1 cellular context compared by ENCODE assay signal in the genomic region with DNA sequence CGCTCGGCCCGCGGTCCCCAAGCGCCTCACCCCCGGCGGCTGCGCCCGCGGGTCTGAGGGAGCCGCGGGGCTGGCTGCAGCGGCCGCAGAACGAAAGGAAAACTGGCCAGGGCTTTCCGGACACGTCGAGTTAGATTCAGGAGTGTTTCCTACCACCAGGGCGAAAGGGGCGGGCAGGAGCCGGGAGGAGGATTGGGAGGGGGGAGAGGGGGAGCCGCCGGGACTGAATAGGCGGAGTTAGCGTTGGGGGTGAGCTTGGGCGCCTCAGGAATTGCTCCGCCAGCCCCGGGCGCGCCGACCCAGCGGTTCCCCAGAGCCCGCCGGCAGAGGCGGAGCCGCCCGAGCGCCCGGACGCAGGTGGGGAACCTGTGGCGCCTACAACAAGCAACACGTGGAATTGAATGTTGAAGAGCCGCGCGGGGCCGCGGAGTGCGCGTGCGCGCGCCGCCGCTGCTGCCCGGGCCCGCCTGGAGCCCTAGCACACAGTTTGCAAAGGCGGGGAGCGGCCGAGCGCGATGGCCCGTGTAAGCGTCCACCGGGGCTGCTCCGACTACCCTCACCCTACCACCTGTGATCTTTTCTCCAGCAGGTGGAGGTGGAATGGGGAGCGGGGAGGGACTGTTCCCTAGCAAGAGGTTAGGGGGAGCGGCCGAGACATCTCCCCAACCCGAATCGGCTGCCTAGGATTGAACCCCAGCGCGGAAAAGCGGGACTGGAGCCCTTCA.
TF ChIP-seq lines count a peak whose summit lies in the region.

A gene (minus strand): TSS at position 104 of the 725 bp plus-strand sequence. CDS start 123 bp downstream, outside the sequence.

TF ChIP-seq in HepG2, 621 proteins besides CTCF, POLR2A, EP300 and RAD21 (continued from another document and continues in another):
- TF ChIP-seq, protein P1, sequence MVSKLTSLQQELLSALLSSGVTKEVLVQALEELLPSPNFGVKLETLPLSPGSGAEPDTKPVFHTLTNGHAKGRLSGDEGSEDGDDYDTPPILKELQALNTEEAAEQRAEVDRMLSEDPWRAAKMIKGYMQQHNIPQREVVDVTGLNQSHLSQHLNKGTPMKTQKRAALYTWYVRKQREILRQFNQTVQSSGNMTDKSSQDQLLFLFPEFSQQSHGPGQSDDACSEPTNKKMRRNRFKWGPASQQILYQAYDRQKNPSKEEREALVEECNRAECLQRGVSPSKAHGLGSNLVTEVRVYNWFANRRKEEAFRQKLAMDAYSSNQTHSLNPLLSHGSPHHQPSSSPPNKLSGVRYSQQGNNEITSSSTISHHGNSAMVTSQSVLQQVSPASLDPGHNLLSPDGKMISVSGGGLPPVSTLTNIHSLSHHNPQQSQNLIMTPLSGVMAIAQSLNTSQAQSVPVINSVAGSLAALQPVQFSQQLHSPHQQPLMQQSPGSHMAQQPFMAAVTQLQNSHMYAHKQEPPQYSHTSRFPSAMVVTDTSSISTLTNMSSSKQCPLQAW (CRISPR knock-in tag; IDR thresholded peaks at IDR 0.05) = no peak
- TF ChIP-seq ZBTB21 (CRISPR knock-in tag; IDR thresholded peaks at IDR 0.05) (no peak), EZH2 (conservative IDR thresholded peaks at IDR 0.05; ENCODE audit: low read depth, low read length) (no peak), HDAC1 (CRISPR knock-in tag; IDR thresholded peaks at IDR 0.05) (peak; percentile 57; the same call in 1 of the 2 replicates), ZNF326 (CRISPR knock-in tag; IDR thresholded peaks at IDR 0.05; ENCODE audit: borderline replicate concordance) (no peak), ZNF17 (CRISPR knock-in tag; IDR thresholded peaks at IDR 0.05) (no peak), SP1 (IDR thresholded peaks at IDR 0.05) (no peak), SP1 (CRISPR knock-in tag; IDR thresholded peaks at IDR 0.05) (no peak), PAX8 (CRISPR knock-in tag; IDR thresholded peaks at IDR 0.05; ENCODE audit: borderline replicate concordance) (no peak; the same call in 1 of the 2 replicates), GABPA (IDR thresholded peaks at IDR 0.05; ENCODE audit: low read depth, low read length) (no peak), GABPA (CRISPR knock-in tag; IDR thresholded peaks at IDR 0.05; ENCODE audit: low read depth) (0 out of 2 replicates have a peak, but pooled peaks have one; percentile 20), KAT8 (CRISPR knock-in tag; IDR thresholded peaks at IDR 0.05) (no peak; the same call in 1 of the 2 replicates), HNRNPK (IDR thresholded peaks at IDR 0.05; ENCODE audit: low read depth, low read length, poor library complexity, severe bottlenecking) (peak; percentile 90), U2AF2 (IDR thresholded peaks at IDR 0.05; ENCODE audit: low read depth, low read length) (no peak), ZMAT3 (CRISPR knock-in tag; conservative IDR thresholded peaks at IDR 0.05) (peak; percentile 60; the same call in 1 of the 2 replicates), NR2F1 (CRISPR knock-in tag; IDR thresholded peaks at IDR 0.05) (no peak), ZSCAN29 (CRISPR knock-in tag; conservative IDR thresholded peaks at IDR 0.05) (no peak; the same call in 1 of the 2 replicates), XBP1 (CRISPR knock-in tag; IDR thresholded peaks at IDR 0.05) (no peak), ZSCAN21 (CRISPR knock-in tag; IDR thresholded peaks at IDR 0.05; ENCODE audit: borderline replicate concordance) (peak; percentile 58; the same call in 1 of the 2 replicates), NFYB (CRISPR knock-in tag; IDR thresholded peaks at IDR 0.05) (no peak), PTBP1 (IDR thresholded peaks at IDR 0.05; ENCODE audit: low read depth, low read length, poor library complexity, severe bottlenecking) (no peak), KAT2B (IDR thresholded peaks at IDR 0.05; ENCODE audit: borderline replicate concordance, low read depth, low read length) (no peak), ATF7-NPFF (CRISPR knock-in tag; IDR thresholded peaks at IDR 0.05; ENCODE audit: low read depth) (peak; percentile 94), ZNF619 (CRISPR knock-in tag; IDR thresholded peaks at IDR 0.05) (no peak), CBX5 (CRISPR knock-in tag; IDR thresholded peaks at IDR 0.05; ENCODE audit: borderline replicate concordance) (no peak), ZNF530 (CRISPR knock-in tag; IDR thresholded peaks at IDR 0.05; ENCODE audit: low read depth) (no peak), HES4 (CRISPR knock-in tag; IDR thresholded peaks at IDR 0.05; ENCODE audit: borderline replicate concordance) (peak; percentile 62; the same call in 1 of the 2 replicates), KDM6A (CRISPR knock-in tag; IDR thresholded peaks at IDR 0.05; ENCODE audit: low read depth) (no peak), HOXA9 (CRISPR knock-in tag; IDR thresholded peaks at IDR 0.05; ENCODE audit: borderline replicate concordance) (peak; percentile 79; the same call in 1 of the 2 replicates), MED8 (CRISPR knock-in tag; IDR thresholded peaks at IDR 0.05; ENCODE audit: insufficient replicate concordance) (peak; percentile 23), ZNF343 (CRISPR knock-in tag; IDR thresholded peaks at IDR 0.05) (no peak), ZNF441 (CRISPR knock-in tag; IDR thresholded peaks at IDR 0.05; ENCODE audit: borderline replicate concordance) (peak; percentile 84; the same call in 1 of the 2 replicates), SP4 (CRISPR knock-in tag; IDR thresholded peaks at IDR 0.05) (peak; percentile 78), ZNF33B (CRISPR knock-in tag; IDR thresholded peaks at IDR 0.05) (no peak), TSC22D2 (CRISPR knock-in tag; IDR thresholded peaks at IDR 0.05; ENCODE audit: borderline replicate concordance) (no peak; the same call in 1 of the 2 replicates), HOXA3 (CRISPR knock-in tag; IDR thresholded peaks at IDR 0.05) (peak; percentile 32; the same call in 1 of the 2 replicates), RORA (CRISPR knock-in tag; IDR thresholded peaks at IDR 0.05) (no peak), YEATS4 (CRISPR knock-in tag; IDR thresholded peaks at IDR 0.05; ENCODE audit: borderline replicate concordance) (peak; percentile 49; the same call in 1 of the 2 replicates), ZBTB3 (CRISPR knock-in tag; IDR thresholded peaks at IDR 0.05; ENCODE audit: borderline replicate concordance, low read depth) (0 out of 2 replicates have a peak, but pooled peaks have one; percentile 7)
- TF ChIP-seq, protein P2, sequence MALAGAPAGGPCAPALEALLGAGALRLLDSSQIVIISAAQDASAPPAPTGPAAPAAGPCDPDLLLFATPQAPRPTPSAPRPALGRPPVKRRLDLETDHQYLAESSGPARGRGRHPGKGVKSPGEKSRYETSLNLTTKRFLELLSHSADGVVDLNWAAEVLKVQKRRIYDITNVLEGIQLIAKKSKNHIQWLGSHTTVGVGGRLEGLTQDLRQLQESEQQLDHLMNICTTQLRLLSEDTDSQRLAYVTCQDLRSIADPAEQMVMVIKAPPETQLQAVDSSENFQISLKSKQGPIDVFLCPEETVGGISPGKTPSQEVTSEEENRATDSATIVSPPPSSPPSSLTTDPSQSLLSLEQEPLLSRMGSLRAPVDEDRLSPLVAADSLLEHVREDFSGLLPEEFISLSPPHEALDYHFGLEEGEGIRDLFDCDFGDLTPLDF (CRISPR knock-in tag; IDR thresholded peaks at IDR 0.05) = peak; percentile 85
- TF ChIP-seq, protein P3, sequence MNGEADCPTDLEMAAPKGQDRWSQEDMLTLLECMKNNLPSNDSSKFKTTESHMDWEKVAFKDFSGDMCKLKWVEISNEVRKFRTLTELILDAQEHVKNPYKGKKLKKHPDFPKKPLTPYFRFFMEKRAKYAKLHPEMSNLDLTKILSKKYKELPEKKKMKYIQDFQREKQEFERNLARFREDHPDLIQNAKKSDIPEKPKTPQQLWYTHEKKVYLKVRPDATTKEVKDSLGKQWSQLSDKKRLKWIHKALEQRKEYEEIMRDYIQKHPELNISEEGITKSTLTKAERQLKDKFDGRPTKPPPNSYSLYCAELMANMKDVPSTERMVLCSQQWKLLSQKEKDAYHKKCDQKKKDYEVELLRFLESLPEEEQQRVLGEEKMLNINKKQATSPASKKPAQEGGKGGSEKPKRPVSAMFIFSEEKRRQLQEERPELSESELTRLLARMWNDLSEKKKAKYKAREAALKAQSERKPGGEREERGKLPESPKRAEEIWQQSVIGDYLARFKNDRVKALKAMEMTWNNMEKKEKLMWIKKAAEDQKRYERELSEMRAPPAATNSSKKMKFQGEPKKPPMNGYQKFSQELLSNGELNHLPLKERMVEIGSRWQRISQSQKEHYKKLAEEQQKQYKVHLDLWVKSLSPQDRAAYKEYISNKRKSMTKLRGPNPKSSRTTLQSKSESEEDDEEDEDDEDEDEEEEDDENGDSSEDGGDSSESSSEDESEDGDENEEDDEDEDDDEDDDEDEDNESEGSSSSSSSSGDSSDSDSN (CRISPR knock-in tag; IDR thresholded peaks at IDR 0.05) = peak; percentile 83
- TF ChIP-seq, protein P4, sequence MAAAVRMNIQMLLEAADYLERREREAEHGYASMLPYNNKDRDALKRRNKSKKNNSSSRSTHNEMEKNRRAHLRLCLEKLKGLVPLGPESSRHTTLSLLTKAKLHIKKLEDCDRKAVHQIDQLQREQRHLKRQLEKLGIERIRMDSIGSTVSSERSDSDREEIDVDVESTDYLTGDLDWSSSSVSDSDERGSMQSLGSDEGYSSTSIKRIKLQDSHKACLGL (CRISPR knock-in tag; IDR thresholded peaks at IDR 0.05) = peak; percentile 25
- TF ChIP-seq, protein P5, sequence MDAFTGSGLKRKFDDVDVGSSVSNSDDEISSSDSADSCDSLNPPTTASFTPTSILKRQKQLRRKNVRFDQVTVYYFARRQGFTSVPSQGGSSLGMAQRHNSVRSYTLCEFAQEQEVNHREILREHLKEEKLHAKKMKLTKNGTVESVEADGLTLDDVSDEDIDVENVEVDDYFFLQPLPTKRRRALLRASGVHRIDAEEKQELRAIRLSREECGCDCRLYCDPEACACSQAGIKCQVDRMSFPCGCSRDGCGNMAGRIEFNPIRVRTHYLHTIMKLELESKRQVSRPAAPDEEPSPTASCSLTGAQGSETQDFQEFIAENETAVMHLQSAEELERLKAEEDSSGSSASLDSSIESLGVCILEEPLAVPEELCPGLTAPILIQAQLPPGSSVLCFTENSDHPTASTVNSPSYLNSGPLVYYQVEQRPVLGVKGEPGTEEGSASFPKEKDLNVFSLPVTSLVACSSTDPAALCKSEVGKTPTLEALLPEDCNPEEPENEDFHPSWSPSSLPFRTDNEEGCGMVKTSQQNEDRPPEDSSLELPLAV (CRISPR knock-in tag; conservative IDR thresholded peaks at IDR 0.05; ENCODE audit: low read depth) = no peak
- TF ChIP-seq, protein P6, sequence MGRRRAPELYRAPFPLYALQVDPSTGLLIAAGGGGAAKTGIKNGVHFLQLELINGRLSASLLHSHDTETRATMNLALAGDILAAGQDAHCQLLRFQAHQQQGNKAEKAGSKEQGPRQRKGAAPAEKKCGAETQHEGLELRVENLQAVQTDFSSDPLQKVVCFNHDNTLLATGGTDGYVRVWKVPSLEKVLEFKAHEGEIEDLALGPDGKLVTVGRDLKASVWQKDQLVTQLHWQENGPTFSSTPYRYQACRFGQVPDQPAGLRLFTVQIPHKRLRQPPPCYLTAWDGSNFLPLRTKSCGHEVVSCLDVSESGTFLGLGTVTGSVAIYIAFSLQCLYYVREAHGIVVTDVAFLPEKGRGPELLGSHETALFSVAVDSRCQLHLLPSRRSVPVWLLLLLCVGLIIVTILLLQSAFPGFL (CRISPR knock-in tag; IDR thresholded peaks at IDR 0.05) = 0 out of 2 replicates have a peak, but pooled peaks have one; percentile 63
- TF ChIP-seq, protein P7, sequence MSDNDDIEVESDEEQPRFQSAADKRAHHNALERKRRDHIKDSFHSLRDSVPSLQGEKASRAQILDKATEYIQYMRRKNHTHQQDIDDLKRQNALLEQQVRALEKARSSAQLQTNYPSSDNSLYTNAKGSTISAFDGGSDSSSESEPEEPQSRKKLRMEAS (IDR thresholded peaks at IDR 0.05) = peak; percentile 97
- TF ChIP-seq, protein P8, sequence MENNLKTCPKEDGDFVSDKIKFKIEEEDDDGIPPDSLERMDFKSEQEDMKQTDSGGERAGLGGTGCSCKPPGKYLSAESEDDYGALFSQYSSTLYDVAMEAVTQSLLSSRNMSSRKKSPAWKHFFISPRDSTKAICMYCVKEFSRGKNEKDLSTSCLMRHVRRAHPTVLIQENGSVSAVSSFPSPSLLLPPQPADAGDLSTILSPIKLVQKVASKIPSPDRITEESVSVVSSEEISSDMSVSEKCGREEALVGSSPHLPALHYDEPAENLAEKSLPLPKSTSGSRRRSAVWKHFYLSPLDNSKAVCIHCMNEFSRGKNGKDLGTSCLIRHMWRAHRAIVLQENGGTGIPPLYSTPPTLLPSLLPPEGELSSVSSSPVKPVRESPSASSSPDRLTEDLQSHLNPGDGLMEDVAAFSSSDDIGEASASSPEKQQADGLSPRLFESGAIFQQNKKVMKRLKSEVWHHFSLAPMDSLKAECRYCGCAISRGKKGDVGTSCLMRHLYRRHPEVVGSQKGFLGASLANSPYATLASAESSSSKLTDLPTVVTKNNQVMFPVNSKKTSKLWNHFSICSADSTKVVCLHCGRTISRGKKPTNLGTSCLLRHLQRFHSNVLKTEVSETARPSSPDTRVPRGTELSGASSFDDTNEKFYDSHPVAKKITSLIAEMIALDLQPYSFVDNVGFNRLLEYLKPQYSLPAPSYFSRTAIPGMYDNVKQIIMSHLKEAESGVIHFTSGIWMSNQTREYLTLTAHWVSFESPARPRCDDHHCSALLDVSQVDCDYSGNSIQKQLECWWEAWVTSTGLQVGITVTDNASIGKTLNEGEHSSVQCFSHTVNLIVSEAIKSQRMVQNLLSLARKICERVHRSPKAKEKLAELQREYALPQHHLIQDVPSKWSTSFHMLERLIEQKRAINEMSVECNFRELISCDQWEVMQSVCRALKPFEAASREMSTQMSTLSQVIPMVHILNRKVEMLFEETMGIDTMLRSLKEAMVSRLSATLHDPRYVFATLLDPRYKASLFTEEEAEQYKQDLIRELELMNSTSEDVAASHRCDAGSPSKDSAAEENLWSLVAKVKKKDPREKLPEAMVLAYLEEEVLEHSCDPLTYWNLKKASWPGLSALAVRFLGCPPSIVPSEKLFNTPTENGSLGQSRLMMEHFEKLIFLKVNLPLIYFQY (CRISPR knock-in tag; IDR thresholded peaks at IDR 0.05; ENCODE audit: borderline replicate concordance) = 0 out of 2 replicates have a peak, but pooled peaks have one; percentile 28
- TF ChIP-seq, protein P9, sequence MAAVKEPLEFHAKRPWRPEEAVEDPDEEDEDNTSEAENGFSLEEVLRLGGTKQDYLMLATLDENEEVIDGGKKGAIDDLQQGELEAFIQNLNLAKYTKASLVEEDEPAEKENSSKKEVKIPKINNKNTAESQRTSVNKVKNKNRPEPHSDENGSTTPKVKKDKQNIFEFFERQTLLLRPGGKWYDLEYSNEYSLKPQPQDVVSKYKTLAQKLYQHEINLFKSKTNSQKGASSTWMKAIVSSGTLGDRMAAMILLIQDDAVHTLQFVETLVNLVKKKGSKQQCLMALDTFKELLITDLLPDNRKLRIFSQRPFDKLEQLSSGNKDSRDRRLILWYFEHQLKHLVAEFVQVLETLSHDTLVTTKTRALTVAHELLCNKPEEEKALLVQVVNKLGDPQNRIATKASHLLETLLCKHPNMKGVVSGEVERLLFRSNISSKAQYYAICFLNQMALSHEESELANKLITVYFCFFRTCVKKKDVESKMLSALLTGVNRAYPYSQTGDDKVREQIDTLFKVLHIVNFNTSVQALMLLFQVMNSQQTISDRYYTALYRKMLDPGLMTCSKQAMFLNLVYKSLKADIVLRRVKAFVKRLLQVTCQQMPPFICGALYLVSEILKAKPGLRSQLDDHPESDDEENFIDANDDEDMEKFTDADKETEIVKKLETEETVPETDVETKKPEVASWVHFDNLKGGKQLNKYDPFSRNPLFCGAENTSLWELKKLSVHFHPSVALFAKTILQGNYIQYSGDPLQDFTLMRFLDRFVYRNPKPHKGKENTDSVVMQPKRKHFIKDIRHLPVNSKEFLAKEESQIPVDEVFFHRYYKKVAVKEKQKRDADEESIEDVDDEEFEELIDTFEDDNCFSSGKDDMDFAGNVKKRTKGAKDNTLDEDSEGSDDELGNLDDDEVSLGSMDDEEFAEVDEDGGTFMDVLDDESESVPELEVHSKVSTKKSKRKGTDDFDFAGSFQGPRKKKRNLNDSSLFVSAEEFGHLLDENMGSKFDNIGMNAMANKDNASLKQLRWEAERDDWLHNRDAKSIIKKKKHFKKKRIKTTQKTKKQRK (IDR thresholded peaks at IDR 0.05; ENCODE audit: low read length) = no peak
